Comparison of ENCODE assay signal across 1 cellular context in the genomic region with DNA sequence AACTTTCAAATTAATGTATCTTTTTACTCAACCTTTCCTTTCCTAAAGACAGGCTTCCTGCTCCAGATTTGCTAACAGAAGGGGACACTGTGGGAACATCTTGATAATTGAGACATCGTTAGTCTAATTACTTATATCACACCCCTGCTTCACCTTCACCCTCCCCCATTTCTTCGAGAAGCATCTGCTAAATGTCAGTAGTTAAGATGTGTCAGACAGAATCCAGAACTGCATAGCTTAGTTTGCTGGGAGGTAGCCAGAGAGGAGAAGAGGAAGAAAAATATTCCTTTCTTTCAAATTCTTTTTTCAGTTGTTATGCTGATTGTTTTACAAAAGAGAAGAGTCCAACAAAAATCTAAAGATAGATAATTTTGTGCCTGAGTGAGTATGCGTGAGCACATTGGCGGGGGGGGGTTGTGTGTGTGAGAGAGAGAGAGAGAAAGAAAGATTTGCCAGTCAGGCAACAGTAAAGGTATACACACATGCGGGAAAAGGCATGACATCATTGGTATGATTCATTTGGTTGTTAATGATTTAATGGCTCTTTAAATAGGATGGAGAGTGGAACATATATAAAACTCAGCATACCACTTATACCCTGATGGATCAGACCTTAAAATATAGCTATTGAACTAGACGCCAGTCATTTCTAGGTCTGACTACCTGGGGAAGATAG.
TF ChIP-seq lines count a peak whose summit lies in the region.

No MANE protein-coding gene starts in this region.

TF ChIP-seq in SK-N-SH, 30 proteins besides CTCF, POLR2A, EP300 and RAD21 (continued from another document):
- TF ChIP-seq, protein P1, sequence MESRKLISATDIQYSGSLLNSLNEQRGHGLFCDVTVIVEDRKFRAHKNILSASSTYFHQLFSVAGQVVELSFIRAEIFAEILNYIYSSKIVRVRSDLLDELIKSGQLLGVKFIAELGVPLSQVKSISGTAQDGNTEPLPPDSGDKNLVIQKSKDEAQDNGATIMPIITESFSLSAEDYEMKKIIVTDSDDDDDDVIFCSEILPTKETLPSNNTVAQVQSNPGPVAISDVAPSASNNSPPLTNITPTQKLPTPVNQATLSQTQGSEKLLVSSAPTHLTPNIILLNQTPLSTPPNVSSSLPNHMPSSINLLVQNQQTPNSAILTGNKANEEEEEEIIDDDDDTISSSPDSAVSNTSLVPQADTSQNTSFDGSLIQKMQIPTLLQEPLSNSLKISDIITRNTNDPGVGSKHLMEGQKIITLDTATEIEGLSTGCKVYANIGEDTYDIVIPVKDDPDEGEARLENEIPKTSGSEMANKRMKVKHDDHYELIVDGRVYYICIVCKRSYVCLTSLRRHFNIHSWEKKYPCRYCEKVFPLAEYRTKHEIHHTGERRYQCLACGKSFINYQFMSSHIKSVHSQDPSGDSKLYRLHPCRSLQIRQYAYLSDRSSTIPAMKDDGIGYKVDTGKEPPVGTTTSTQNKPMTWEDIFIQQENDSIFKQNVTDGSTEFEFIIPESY (IDR thresholded peaks at IDR 0.05; ENCODE audit: borderline replicate concordance, low read depth), result no peak
- TF ChIP-seq POLR2AphosphoS5 (IDR thresholded peaks at IDR 0.05; ENCODE audit: low read depth, low read length), result peak; percentile 35; the same call in 1 of the 2 replicates
- peak; percentile 9; the same call in 1 of the 2 replicates for TF ChIP-seq JUND (IDR thresholded peaks at IDR 0.05)
- TF ChIP-seq, protein P2, sequence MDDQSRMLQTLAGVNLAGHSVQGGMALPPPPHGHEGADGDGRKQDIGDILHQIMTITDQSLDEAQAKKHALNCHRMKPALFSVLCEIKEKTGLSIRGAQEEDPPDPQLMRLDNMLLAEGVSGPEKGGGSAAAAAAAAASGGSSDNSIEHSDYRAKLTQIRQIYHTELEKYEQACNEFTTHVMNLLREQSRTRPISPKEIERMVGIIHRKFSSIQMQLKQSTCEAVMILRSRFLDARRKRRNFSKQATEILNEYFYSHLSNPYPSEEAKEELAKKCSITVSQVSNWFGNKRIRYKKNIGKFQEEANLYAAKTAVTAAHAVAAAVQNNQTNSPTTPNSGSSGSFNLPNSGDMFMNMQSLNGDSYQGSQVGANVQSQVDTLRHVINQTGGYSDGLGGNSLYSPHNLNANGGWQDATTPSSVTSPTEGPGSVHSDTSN (IDR thresholded peaks at IDR 0.05), result peak; percentile 67; the same call in 1 of the 2 replicates
- no peak for TF ChIP-seq RCOR1 (IDR thresholded peaks at IDR 0.05; ENCODE audit: low read length)
